9 cellular contexts compared by ENCODE assay signal in the genomic region with DNA sequence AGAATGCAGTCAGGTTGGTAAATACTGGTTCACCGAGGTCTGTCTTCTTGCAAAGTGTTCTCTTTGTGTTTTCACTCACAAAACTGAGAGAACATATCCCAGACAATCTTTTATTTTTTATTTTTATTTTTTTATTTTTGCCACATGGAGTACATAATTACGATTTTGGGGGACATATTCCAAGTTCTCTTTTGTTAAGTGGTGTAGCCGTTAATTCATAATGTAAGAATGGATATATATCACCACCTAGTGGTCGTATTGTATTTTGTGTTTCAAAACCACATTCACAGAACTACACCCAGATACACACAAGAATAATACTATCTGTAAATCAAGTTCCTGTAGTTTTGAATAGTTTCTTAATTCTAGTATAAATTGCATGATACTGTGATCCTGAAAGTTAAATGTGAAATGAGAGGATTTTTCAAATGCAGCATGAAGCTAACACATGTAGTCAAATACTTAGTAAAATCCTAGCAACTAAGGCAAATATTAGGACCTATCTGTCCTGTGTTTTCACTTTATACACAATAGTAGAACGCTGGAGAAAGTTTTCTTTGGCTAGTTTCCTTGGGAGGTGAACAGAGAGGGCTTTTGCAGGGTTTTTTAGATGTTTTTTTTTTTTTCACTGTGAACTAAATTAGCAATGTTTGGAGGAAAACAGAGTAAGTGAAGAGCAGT.
DNase-seq lines count a peak whose midpoint lies in the region; ATAC-seq and TF ChIP-seq lines count a peak whose summit lies in the region.
"Had no signal": no experiment of that assay in that cellular context is flagged by ENCODE, and none has a peak within 500 bp of the region (broad histone marks: within the 10 kb centered on the region; RNA-seq: fewer than 3 reads in every experiment).

No MANE protein-coding gene starts in this region.

- peaks cover 0 to 3% (median 0%) of the 10 kb centered on the region in 4 donors for H3K4me1 ChIP-seq in upper lobe of left lung

- ATAC-seq in GM21619 (IDR thresholded peaks at IDR 0.05; ENCODE audit: unreplicated experiment) = peak; percentile 67
- ATAC-seq in upper lobe of left lung (ENCODE audit: low FRiP score in 2 of 2) = peak in 1 of 2 donors; percentile 69
- no peak for ATAC-seq in HG02970 (IDR thresholded peaks at IDR 0.05; ENCODE audit: low FRiP score, unreplicated experiment)

- no peak for TF ChIP-seq POLR2A in upper lobe of left lung (IDR thresholded peaks at IDR 0.05)

- H3K9me3 ChIP-seq in upper lobe of left lung (no peaks in the 10 kb centered on the region), MG63 (peaks cover 7% of the 10 kb centered on the region; the same call in 1 of the 2 replicates)
- H3K9me3 ChIP-seq: SJSA1 had no signal

- DNase-seq in DMS53 (lab: John Stamatoyannopoulos, UW) (peak; percentile 77), NCI-H1417 (lab: John Stamatoyannopoulos, UW) (peak in 2 of 3 experiments; percentile 60 to 70), amniotic epithelial cell (ENCODE audit: low read depth) (peak; percentile 44), iPS-NIHi7 (ENCODE audit: extremely low spot score) (peak; percentile 16), upper lobe of left lung (no peak), MG63 (no peak)

- no peak overlapping the region for H3K4me3 ChIP-seq in upper lobe of left lung
- H3K4me3 ChIP-seq in MG63 = no peak overlapping the region
- H3K4me3 ChIP-seq: SJSA1 had no signal

- no peak overlapping the region for H3K27ac ChIP-seq in upper lobe of left lung
- H3K27ac ChIP-seq: SJSA1 had no signal

- H3K27me3 ChIP-seq in upper lobe of left lung (no peaks in the 10 kb centered on the region), MG63 (no peaks in the 10 kb centered on the region)
- H3K27me3 ChIP-seq: SJSA1 had no signal

- TF ChIP-seq EP300 in upper lobe of left lung (IDR thresholded peaks at IDR 0.05) = no peak

- no peaks in the 10 kb centered on the region for H3K36me3 ChIP-seq in upper lobe of left lung
- H3K36me3 ChIP-seq in MG63 = no peaks in the 10 kb centered on the region; the same call in 1 of the 2 replicates

- peak in 5 of 6 experiments; percentile 37 to 67 (median 55) for TF ChIP-seq CTCF in upper lobe of left lung (IDR thresholded peaks at IDR 0.05)

- 22% methylated on average over 5 of the region's 5 CpGs for WGBS in upper lobe of left lung, 2 donors

Comparison
In these comparisons a context has a peak if more than half of its experiments do, and no peak if none do; other contexts are left out.
1. DNase-seq: peak in DMS53 (single experiment), NCI-H1417 (2 of 3), amniotic epithelial cell (single experiment) and iPS-NIHi7 (single experiment); none in upper lobe of left lung (0 of 2) and MG63 (single experiment).